Comparison of ENCODE assay signal across 1 cellular context in genomic region chr5:42583322-42583721, GRCh38.
TF ChIP-seq lines count a peak whose summit lies in the region.

No MANE protein-coding gene starts in this region.

TF ChIP-seq in K562, 482 proteins besides CTCF, POLR2A, EP300 and RAD21 (continued from another document and continues in another):
- no peak for TF ChIP-seq FOXA3 (CRISPR knock-in tag; conservative IDR thresholded peaks at IDR 0.05 in 1 of 2, IDR thresholded peaks at IDR 0.05 in 1 of 2)
- no peak for TF ChIP-seq PHB (CRISPR knock-in tag; IDR thresholded peaks at IDR 0.05)
- 0 out of 2 replicates have a peak, but pooled peaks have one; percentile 36 for TF ChIP-seq TEAD2 (tag; IDR thresholded peaks at IDR 0.05)
- TF ChIP-seq, protein P1, sequence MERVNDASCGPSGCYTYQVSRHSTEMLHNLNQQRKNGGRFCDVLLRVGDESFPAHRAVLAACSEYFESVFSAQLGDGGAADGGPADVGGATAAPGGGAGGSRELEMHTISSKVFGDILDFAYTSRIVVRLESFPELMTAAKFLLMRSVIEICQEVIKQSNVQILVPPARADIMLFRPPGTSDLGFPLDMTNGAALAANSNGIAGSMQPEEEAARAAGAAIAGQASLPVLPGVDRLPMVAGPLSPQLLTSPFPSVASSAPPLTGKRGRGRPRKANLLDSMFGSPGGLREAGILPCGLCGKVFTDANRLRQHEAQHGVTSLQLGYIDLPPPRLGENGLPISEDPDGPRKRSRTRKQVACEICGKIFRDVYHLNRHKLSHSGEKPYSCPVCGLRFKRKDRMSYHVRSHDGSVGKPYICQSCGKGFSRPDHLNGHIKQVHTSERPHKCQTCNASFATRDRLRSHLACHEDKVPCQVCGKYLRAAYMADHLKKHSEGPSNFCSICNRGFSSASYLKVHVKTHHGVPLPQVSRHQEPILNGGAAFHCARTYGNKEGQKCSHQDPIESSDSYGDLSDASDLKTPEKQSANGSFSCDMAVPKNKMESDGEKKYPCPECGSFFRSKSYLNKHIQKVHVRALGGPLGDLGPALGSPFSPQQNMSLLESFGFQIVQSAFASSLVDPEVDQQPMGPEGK (CRISPR knock-in tag; IDR thresholded peaks at IDR 0.05; ENCODE audit: borderline replicate concordance) = no peak
- TF ChIP-seq ELF2 (CRISPR knock-in tag; IDR thresholded peaks at IDR 0.05) = no peak
- no peak for TF ChIP-seq ARID4B (CRISPR knock-in tag; IDR thresholded peaks at IDR 0.05)
- no peak for TF ChIP-seq REST (CRISPR knock-in tag; IDR thresholded peaks at IDR 0.05; ENCODE audit: low read depth)
- no peak for TF ChIP-seq ZNF407 (IDR thresholded peaks at IDR 0.05; ENCODE audit: low read depth)
- TF ChIP-seq ZNF124 (CRISPR knock-in tag; IDR thresholded peaks at IDR 0.05) = no peak
- no peak for TF ChIP-seq NR1H2 (CRISPR knock-in tag; IDR thresholded peaks at IDR 0.05)
- no peak for TF ChIP-seq ZNF134 (CRISPR knock-in tag; conservative IDR thresholded peaks at IDR 0.05)
- no peak for TF ChIP-seq ATF6 (CRISPR knock-in tag; IDR thresholded peaks at IDR 0.05)
- TF ChIP-seq, protein P2, sequence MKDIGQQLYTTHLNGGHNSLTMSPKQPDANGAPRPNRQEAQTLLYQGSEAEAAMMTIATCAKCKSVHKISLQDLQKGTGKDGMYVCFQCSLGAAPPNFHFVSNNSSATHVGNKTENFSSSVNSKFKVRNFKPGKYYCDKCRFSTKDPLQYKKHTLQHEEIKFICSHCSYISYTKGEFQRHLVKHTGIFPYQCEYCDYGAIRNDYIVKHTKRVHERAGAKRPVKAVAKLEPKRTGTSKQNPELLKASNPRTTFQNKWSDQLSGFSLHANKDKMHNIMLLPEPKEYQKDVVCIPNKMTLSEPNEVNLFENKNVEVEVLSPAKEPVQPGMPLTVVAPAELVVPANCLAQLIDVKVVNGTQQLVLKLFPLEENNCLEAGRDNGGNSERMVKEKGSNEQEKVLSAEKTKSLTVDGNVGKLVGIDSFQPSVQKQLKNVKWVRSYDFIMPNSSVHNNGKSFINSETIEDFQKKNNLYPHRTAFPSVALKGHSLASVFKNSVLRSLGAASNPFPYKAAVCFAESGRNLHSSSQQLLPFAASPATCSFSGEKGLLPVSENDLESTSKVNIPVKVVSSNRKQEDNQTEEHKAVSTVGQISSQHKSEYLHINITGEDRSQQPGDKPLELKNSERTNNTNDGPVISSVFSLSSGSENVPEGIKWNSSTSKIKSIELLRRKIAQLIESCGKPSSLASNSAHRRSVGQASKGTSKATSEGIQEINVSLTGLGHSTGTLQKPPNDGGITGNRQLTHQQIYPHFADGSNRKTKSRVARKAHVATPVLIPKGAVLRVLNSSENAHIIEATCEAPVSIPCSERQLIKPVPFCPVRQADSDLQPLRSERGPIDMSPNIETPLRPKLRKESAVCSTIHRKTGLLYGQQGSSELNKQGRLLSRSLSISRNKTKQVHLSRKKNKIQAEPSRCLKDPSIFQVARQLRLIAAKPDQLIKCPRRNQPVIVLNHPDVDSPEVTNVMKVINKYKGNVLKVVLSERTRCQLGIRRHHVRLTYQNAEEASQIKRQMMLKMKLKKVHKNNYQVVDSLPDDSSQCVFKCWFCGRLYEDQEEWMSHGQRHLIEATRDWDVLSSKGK (CRISPR knock-in tag; IDR thresholded peaks at IDR 0.05) = no peak
- TF ChIP-seq STAT5A (IDR thresholded peaks at IDR 0.05; ENCODE audit: borderline replicate concordance, low read length) = no peak; the same call in 1 of the 2 replicates
- TF ChIP-seq SAFB (IDR thresholded peaks at IDR 0.05; ENCODE audit: borderline replicate concordance, low read depth, low read length) = no peak
- TF ChIP-seq ELK1 (CRISPR knock-in tag; IDR thresholded peaks at IDR 0.05) = no peak
- TF ChIP-seq ZNF347 (CRISPR knock-in tag; IDR thresholded peaks at IDR 0.05; ENCODE audit: low read depth) = no peak
- no peak for TF ChIP-seq SNAPC5 (CRISPR knock-in tag; IDR thresholded peaks at IDR 0.05)
- TF ChIP-seq, protein P3, sequence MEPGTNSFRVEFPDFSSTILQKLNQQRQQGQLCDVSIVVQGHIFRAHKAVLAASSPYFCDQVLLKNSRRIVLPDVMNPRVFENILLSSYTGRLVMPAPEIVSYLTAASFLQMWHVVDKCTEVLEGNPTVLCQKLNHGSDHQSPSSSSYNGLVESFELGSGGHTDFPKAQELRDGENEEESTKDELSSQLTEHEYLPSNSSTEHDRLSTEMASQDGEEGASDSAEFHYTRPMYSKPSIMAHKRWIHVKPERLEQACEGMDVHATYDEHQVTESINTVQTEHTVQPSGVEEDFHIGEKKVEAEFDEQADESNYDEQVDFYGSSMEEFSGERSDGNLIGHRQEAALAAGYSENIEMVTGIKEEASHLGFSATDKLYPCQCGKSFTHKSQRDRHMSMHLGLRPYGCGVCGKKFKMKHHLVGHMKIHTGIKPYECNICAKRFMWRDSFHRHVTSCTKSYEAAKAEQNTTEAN (CRISPR knock-in tag; IDR thresholded peaks at IDR 0.05) = no peak
- TF ChIP-seq NR2C1 (IDR thresholded peaks at IDR 0.05) = no peak
- TF ChIP-seq NR2C1 (tag; IDR thresholded peaks at IDR 0.05) = no peak
- no peak for TF ChIP-seq ZNF3 (CRISPR knock-in tag; IDR thresholded peaks at IDR 0.05)
- no peak for TF ChIP-seq PRPF4 (IDR thresholded peaks at IDR 0.05; ENCODE audit: insufficient read depth, low read depth, low read length, poor library complexity, severe bottlenecking)
- TF ChIP-seq POLR3A (IDR thresholded peaks at IDR 0.05; ENCODE audit: borderline replicate concordance, extremely low read depth, insufficient read depth, insufficient read length) = no peak
- TF ChIP-seq MIER1 (IDR thresholded peaks at IDR 0.05; ENCODE audit: low read depth) = 0 out of 2 replicates have a peak, but pooled peaks have one; percentile 52
